2 cellular contexts compared by ENCODE assay signal in genomic region chr12:93892431-93893210, GRCh38.
TF ChIP-seq lines count a peak whose summit lies in the region.

No MANE protein-coding gene starts in this region.

TF ChIP-seq in H1, 55 proteins besides CTCF, POLR2A, EP300 and RAD21 (continued from another document):
- TF ChIP-seq GABPA (IDR thresholded peaks at IDR 0.05; ENCODE audit: borderline replicate concordance, insufficient read depth, low read length) (no peak), BCL11A (IDR thresholded peaks at IDR 0.05; ENCODE audit: low read depth in 2 of 2, low read length in 2 of 2) (no peak), SP1 (IDR thresholded peaks at IDR 0.05; ENCODE audit: low read depth, low read length) (no peak)
- TF ChIP-seq, protein P1, sequence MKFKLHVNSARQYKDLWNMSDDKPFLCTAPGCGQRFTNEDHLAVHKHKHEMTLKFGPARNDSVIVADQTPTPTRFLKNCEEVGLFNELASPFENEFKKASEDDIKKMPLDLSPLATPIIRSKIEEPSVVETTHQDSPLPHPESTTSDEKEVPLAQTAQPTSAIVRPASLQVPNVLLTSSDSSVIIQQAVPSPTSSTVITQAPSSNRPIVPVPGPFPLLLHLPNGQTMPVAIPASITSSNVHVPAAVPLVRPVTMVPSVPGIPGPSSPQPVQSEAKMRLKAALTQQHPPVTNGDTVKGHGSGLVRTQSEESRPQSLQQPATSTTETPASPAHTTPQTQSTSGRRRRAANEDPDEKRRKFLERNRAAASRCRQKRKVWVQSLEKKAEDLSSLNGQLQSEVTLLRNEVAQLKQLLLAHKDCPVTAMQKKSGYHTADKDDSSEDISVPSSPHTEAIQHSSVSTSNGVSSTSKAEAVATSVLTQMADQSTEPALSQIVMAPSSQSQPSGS (IDR thresholded peaks at IDR 0.05; ENCODE audit: low read length): no peak
TF ChIP-seq in H1: peak in this region for 0.

TF ChIP-seq in neural cell, 6 proteins besides CTCF, POLR2A, EP300 and RAD21:
- TF ChIP-seq, protein P2, sequence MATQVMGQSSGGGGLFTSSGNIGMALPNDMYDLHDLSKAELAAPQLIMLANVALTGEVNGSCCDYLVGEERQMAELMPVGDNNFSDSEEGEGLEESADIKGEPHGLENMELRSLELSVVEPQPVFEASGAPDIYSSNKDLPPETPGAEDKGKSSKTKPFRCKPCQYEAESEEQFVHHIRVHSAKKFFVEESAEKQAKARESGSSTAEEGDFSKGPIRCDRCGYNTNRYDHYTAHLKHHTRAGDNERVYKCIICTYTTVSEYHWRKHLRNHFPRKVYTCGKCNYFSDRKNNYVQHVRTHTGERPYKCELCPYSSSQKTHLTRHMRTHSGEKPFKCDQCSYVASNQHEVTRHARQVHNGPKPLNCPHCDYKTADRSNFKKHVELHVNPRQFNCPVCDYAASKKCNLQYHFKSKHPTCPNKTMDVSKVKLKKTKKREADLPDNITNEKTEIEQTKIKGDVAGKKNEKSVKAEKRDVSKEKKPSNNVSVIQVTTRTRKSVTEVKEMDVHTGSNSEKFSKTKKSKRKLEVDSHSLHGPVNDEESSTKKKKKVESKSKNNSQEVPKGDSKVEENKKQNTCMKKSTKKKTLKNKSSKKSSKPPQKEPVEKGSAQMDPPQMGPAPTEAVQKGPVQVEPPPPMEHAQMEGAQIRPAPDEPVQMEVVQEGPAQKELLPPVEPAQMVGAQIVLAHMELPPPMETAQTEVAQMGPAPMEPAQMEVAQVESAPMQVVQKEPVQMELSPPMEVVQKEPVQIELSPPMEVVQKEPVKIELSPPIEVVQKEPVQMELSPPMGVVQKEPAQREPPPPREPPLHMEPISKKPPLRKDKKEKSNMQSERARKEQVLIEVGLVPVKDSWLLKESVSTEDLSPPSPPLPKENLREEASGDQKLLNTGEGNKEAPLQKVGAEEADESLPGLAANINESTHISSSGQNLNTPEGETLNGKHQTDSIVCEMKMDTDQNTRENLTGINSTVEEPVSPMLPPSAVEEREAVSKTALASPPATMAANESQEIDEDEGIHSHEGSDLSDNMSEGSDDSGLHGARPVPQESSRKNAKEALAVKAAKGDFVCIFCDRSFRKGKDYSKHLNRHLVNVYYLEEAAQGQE (IDR thresholded peaks at IDR 0.05; ENCODE audit: borderline replicate concordance): no peak
